ENCODE assay signal across 10 cellular contexts in the genomic region with DNA sequence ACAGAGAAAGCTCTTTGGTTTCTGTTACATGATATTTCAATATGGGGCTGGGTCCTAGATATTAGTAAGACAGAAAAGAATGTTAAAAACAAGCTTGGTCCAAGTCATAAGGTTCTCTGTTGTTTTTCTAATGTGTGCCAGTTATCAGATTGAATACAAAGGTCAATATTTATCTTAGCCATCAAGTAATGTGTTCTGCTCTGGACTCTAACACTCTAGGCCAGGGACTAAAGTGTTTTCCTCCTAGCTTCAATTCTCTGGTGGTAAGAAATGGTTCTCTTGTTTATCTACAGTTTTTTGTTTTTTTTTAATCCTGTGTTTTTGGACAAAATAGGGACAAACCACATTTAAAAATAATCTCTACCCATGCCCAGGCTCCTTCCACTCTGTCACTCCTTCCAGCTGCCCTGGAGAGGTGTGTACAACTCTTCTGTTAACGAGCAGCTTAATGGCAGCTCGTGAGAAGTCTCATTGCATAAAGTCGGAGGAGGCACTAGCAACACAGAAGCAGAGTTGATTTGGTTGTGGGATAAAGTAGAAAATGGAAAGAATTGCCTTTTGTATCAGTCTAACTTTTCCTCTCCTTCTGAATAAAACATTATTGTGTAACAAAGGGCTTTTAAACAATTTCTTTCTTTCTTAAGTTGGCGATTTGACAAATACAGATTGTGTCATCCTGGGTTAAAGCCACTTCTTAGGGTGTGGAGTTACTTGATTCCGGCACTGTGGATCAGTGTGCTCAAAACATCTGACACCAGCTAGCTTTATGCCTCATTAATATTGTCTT. TPM values are rescaled to one million over a fixed set of nuclear protein-coding genes. Genes with fewer than 3 reads are reported as not detected.
DNase-seq lines count a peak whose midpoint lies in the region; ATAC-seq and TF ChIP-seq lines count a peak whose summit lies in the region.
"Had no signal": no experiment of that assay in that cellular context is flagged by ENCODE, and none has a peak within 500 bp of the region (broad histone marks: within the 10 kb centered on the region; RNA-seq: fewer than 3 reads in every experiment).

No MANE protein-coding gene starts in this region.

- H3K4me1 Mint-ChIP-seq in activated naive CD4-positive, alpha-beta T cell treated with anti-CD3 and anti-CD28 coated beads for 36 hours (ENCODE audit: low read depth) = peaks cover 2% of the 10 kb centered on the region
- H3K4me1 Mint-ChIP-seq: activated naive CD8-positive, alpha-beta T cell treated with anti-CD3 and anti-CD28 coated beads for 36 hours had no signal

- no peak overlapping the region for H3K4me3 Mint-ChIP-seq in activated naive CD4-positive, alpha-beta T cell treated with anti-CD3 and anti-CD28 coated beads for 36 hours
- H3K4me3 Mint-ChIP-seq: activated naive CD8-positive, alpha-beta T cell treated with anti-CD3 and anti-CD28 coated beads for 36 hours had no signal

- 15 to 22% methylated on average over 5 of the region's 5 CpGs for WGBS in aorta, 2 donors

- intact Hi-C loops in colonic mucosa (cut with DNase I) = no loop called here
- intact Hi-C loops in aorta (cut with DNase I) = loop anchor here in 1 of 2 donors (5.0 kb wide), 2 partner anchors 40 to 70 kb away; no protein-coding TSS in a partner anchor
- intact Hi-C loops in activated naive CD4-positive, alpha-beta T cell treated with anti-CD3 and anti-CD28 coated beads for 36 hours (cut with micrococcal nuclease) = no loop called here

- peak; percentile 9 for DNase-seq in NCI-H82 (lab: John Stamatoyannopoulos, UW)
- no peak for DNase-seq in NCI-H82 treated with DMSO at 0.1 percent for 48 hours (lab: John Stamatoyannopoulos, UW; ENCODE audit: unreplicated experiment)
- DNase-seq in colonic mucosa = no peak
- DNase-seq in medulla oblongata (ENCODE audit: extremely low spot score) = peak; percentile 86
- no peak for DNase-seq in aorta
- no peak for DNase-seq in stimulated activated CD4-positive, alpha-beta T cell treated with anti-CD3 and anti-CD28 coated beads, Interleukin-15, amount 100 ng/mL, for 24 hours
- DNase-seq in NCI-H446 treated with DMSO at 0.1 percent for 48 hours (lab: John Stamatoyannopoulos, UW) = no peak
- no peak for DNase-seq in activated naive CD4-positive, alpha-beta T cell treated with anti-CD3 and anti-CD28 coated beads for 36 hours
- DNase-seq: activated naive CD8-positive, alpha-beta T cell treated with anti-CD3 and anti-CD28 coated beads for 36 hours had no signal

- no peak for TF ChIP-seq CTCF in colonic mucosa (IDR thresholded peaks at IDR 0.05)

- H3K9me3 ChIP-seq in colonic mucosa (no peaks in the 10 kb centered on the region), aorta (ENCODE audit: control insufficient read depth, low read length) (no peaks in the 10 kb centered on the region)

- no peaks in the 10 kb centered on the region for H3K27me3 ChIP-seq in colonic mucosa
- H3K27me3 ChIP-seq in aorta (ENCODE audit: control insufficient read depth in 1 of 2, insufficient read depth in 2 of 2, low read length in 1 of 2) = no peaks in the 10 kb centered on the region

- no peak overlapping the region for H3K27ac Mint-ChIP-seq in activated naive CD4-positive, alpha-beta T cell treated with anti-CD3 and anti-CD28 coated beads for 36 hours
- H3K27ac Mint-ChIP-seq: activated naive CD8-positive, alpha-beta T cell treated with anti-CD3 and anti-CD28 coated beads for 36 hours had no signal

- CTCF ChIA-PET in activated naive CD4-positive, alpha-beta T cell treated with anti-CD3 and anti-CD28 coated beads for 36 hours (lab: Charles Lee) = no interaction called here

- no peak overlapping the region for H3K9ac ChIP-seq in colonic mucosa (ENCODE audit: low read depth in 2 of 2, low read length in 2 of 2)

- H3K27ac ChIP-seq in colonic mucosa (peak overlapping the region; percentile 21), aorta (ENCODE audit: low read depth in 1 of 2, low read length in 2 of 2) (peak overlapping the region; percentile 49 to 77)

- peaks cover 2% of the 10 kb centered on the region for H3K27me3 Mint-ChIP-seq in activated naive CD4-positive, alpha-beta T cell treated with anti-CD3 and anti-CD28 coated beads for 36 hours (ENCODE audit: low read depth)

- H3K36me3 Mint-ChIP-seq in activated naive CD4-positive, alpha-beta T cell treated with anti-CD3 and anti-CD28 coated beads for 36 hours (ENCODE audit: low read depth) = no peaks in the 10 kb centered on the region
- H3K36me3 Mint-ChIP-seq: activated naive CD8-positive, alpha-beta T cell treated with anti-CD3 and anti-CD28 coated beads for 36 hours had no signal

- ATAC-seq in aorta (ENCODE audit: low FRiP score) = peak; percentile 77
- ATAC-seq: Panc1 had no signal

- no peaks in the 10 kb centered on the region for H3K9me3 Mint-ChIP-seq in activated naive CD4-positive, alpha-beta T cell treated with anti-CD3 and anti-CD28 coated beads for 36 hours
- H3K9me3 Mint-ChIP-seq: activated naive CD8-positive, alpha-beta T cell treated with anti-CD3 and anti-CD28 coated beads for 36 hours had no signal

- no peaks in the 10 kb centered on the region for H3K36me3 ChIP-seq in colonic mucosa
- H3K36me3 ChIP-seq in aorta (ENCODE audit: control insufficient read depth in 1 of 2, insufficient read depth in 2 of 2, low read length in 1 of 2) = no peaks in the 10 kb centered on the region

- H3K4me1 ChIP-seq in colonic mucosa (peaks cover 5% of the 10 kb centered on the region), aorta (ENCODE audit: control insufficient read depth in 1 of 2, insufficient read depth in 2 of 2, low read length in 2 of 2) (peaks cover 4 to 14% of the 10 kb centered on the region in 2 donors)

- H3K4me3 ChIP-seq in colonic mucosa (no peak overlapping the region), aorta (ENCODE audit: low read length in 2 of 2) (no peak overlapping the region)

RNA-seq across cellular contexts. Expression of a gene that starts 8.0 kb away (rescaled TPM):
- total RNA-seq in colonic mucosa (10 to 100 TPM; 25.5 to 41.3 TPM), aorta (100 to 1,000 TPM; 157 to 159 TPM)
- polyA plus RNA-seq in aorta = 10 to 100 TPM; 39.2 to 51.6 TPM
- 10 to 100 TPM; 11.3 to 12.4 TPM for total RNA-seq in activated naive CD4-positive, alpha-beta T cell treated with anti-CD3 and anti-CD28 coated beads for 36 hours

Comparison
In these comparisons a context has a peak if more than half of its experiments do, and no peak if none do; other contexts are left out.
1. DNase-seq: peak in NCI-H82 (single experiment) and medulla oblongata (single experiment); none in NCI-H82 treated with DMSO at 0.1 percent for 48 hours (single experiment), colonic mucosa (single experiment), aorta (0 of 2), stimulated activated CD4-positive, alpha-beta T cell treated with anti-CD3 and anti-CD28 coated beads, Interleukin-15, amount 100 ng/mL, for 24 hours (single experiment), NCI-H446 treated with DMSO at 0.1 percent for 48 hours (single experiment) and activated naive CD4-positive, alpha-beta T cell treated with anti-CD3 and anti-CD28 coated beads for 36 hours (single experiment).